18 cellular contexts compared by ENCODE assay signal in the genomic region with DNA sequence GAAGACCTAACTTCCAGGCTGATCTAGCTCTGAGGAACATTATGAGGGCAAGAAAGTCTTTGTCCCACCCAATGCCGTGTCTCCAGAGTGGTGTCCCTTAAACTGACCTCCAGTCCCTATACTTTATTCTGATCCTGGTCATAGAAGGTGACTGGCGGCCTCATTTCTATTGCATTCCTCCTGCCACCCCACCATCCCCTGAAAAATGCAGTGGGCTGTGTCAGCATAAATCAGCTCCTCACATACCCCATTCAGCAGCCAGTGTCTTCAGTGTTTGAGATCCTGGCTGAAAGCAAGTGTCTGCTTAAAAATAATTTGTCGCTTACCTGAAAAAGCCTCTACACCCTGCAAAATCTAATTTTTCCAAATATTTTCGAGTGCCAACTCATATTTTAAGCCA.
DNase-seq lines count a peak whose midpoint lies in the region; ATAC-seq and TF ChIP-seq lines count a peak whose summit lies in the region.
"Had no signal": no experiment of that assay in that cellular context is flagged by ENCODE, and none has a peak within 500 bp of the region (broad histone marks: within the 10 kb centered on the region; RNA-seq: fewer than 3 reads in every experiment).

No MANE protein-coding gene starts in this region.

- H3K4me3 Mint-ChIP-seq in brain (peak overlapping the region in 1 of 5 experiments; percentile 67), neural crest cell (no peak overlapping the region)
- no peak overlapping the region for H3K4me3 Mint-ChIP-seq in activated T-cell treated with anti-CD3 and anti-CD28 coated beads, Interleukin-2, amount 50 U/mL, for 4 hours
- H3K4me3 Mint-ChIP-seq: CD4-positive, alpha-beta memory T cell had no signal

- intact Hi-C loops in tibial artery (cut with DNase I; ENCODE audit: low total_unique reads): no loop called here

- H3K36me3 Mint-ChIP-seq in brain (no peaks in the 10 kb centered on the region), neural crest cell (ENCODE audit: low read depth) (no peaks in the 10 kb centered on the region)
- H3K36me3 Mint-ChIP-seq in activated T-cell treated with anti-CD3 and anti-CD28 coated beads, Interleukin-2, amount 50 U/mL, for 4 hours (ENCODE audit: insufficient read depth): no peaks in the 10 kb centered on the region
- H3K36me3 Mint-ChIP-seq: CD4-positive, alpha-beta memory T cell had no signal

- no peaks in the 10 kb centered on the region for H3K36me3 ChIP-seq in SJCRH30
- no peaks in the 10 kb centered on the region for H3K36me3 ChIP-seq in tibial artery

- H3K9me3 ChIP-seq in SJCRH30 (replicated peaks) (no peaks in the 10 kb centered on the region), tibial artery (no peaks in the 10 kb centered on the region)

- no peaks in the 10 kb centered on the region for H3K27me3 Mint-ChIP-seq in brain
- H3K27me3 Mint-ChIP-seq in neural crest cell (ENCODE audit: low read depth): no peaks in the 10 kb centered on the region
- no peaks in the 10 kb centered on the region for H3K27me3 Mint-ChIP-seq in activated T-cell treated with anti-CD3 and anti-CD28 coated beads, Interleukin-2, amount 50 U/mL, for 4 hours (ENCODE audit: low read depth)
- H3K27me3 Mint-ChIP-seq: CD4-positive, alpha-beta memory T cell had no signal

- no peak for TF ChIP-seq CTCF in brain (conservative IDR thresholded peaks at IDR 0.05)
- TF ChIP-seq CTCF in neural crest cell (conservative IDR thresholded peaks at IDR 0.05): no peak
- TF ChIP-seq CTCF in tibial artery (IDR thresholded peaks at IDR 0.05): no peak

- H3K27ac ChIP-seq in SJCRH30 (peak overlapping the region; percentile 85), tibial artery (no peak overlapping the region)

- H3K4me1 Mint-ChIP-seq in brain (peaks cover 46% of the 10 kb centered on the region), neural crest cell (peaks cover 15% of the 10 kb centered on the region)
- no peaks in the 10 kb centered on the region for H3K4me1 Mint-ChIP-seq in activated T-cell treated with anti-CD3 and anti-CD28 coated beads, Interleukin-2, amount 50 U/mL, for 4 hours (ENCODE audit: low read depth)
- H3K4me1 Mint-ChIP-seq: CD4-positive, alpha-beta memory T cell had no signal

- H3K27ac Mint-ChIP-seq in brain (peak overlapping the region in 4 of 5 experiments; percentile 54 to 88 (median 84)), neural crest cell (ENCODE audit: unreplicated experiment) (peak overlapping the region; percentile 6)
- H3K27ac Mint-ChIP-seq: CD4-positive, alpha-beta memory T cell had no signal

- DNase-seq in SJCRH30 (peak in 1 of 2 experiments; percentile 4), left kidney (ENCODE audit: low read depth, low spot score) (peak; percentile 86), neural crest cell (ENCODE audit: low read depth, low spot score) (no peak), tibial artery (no peak), hepatic stellate cell (ENCODE audit: low spot score) (no peak)
- DNase-seq in activated T-cell treated with anti-CD3 and anti-CD28 coated beads, Interleukin-2, amount 50 U/mL, for 4 hours: no peak
- DNase-seq: C1 segment of cervical spinal cord; Calu3; CD4-positive, alpha-beta memory T cell; COR-L47; DMS53; DMS79 treated with DMSO at 0.1 percent for 48 hours; GF-D8; GOT3; H7 had no signal

- H3K4me1 ChIP-seq in SJCRH30 (peaks cover 12% of the 10 kb centered on the region), tibial artery (peaks cover 0 to 12% (median 0%) of the 10 kb centered on the region in 4 donors)

- H3K9me3 Mint-ChIP-seq in brain (no peaks in the 10 kb centered on the region), neural crest cell (no peaks in the 10 kb centered on the region)
- H3K9me3 Mint-ChIP-seq in activated T-cell treated with anti-CD3 and anti-CD28 coated beads, Interleukin-2, amount 50 U/mL, for 4 hours: no peaks in the 10 kb centered on the region

- no peaks in the 10 kb centered on the region for H3K27me3 ChIP-seq in SJCRH30
- H3K27me3 ChIP-seq in tibial artery: no peaks in the 10 kb centered on the region

- H3K4me3 ChIP-seq in SJCRH30 (no peak overlapping the region), tibial artery (no peak overlapping the region)

- no peak for ATAC-seq in HG03196 (IDR thresholded peaks at IDR 0.05; ENCODE audit: unreplicated experiment)
- no peak for ATAC-seq in activated T-cell treated with anti-CD3 and anti-CD28 coated beads, Interleukin-2, amount 50 U/mL, for 4 hours
- ATAC-seq: HCT116 had no signal
